Comparison of ENCODE assay signal across 8 cellular contexts in genomic region chr1:59142663-59143487, GRCh38.
DNase-seq lines count a peak whose midpoint lies in the region; ATAC-seq, FAIRE-seq and TF ChIP-seq lines count a peak whose summit lies in the region.

No MANE protein-coding gene starts in this region.

- peak overlapping the region; percentile 52; the same call in 1 of the 2 replicates for H3K27ac ChIP-seq in RWPE1

- TF ChIP-seq CTCF in RWPE1 (conservative IDR thresholded peaks at IDR 0.05; ENCODE audit: low read depth) (no peak), fibroblast of the aortic adventitia (IDR thresholded peaks at IDR 0.05; ENCODE audit: insufficient read depth, low read length) (no peak)

- no peak overlapping the region for H3K4me3 ChIP-seq in fibroblast of the aortic adventitia (ENCODE audit: low read depth, low read length)
- H3K4me3 ChIP-seq in skeletal muscle cell (ENCODE audit: low read depth, low read length), result no peak overlapping the region

- CTCF ChIA-PET in RWPE1 (lab: Yijun Ruan, JAX), result interaction anchor here (0.6 kb wide), 2 partner anchors 10 to 161 kb away, joined by 3 to 4 read pairs; no protein-coding TSS in a partner anchor

- DNase-seq in GM18507 (ENCODE audit: extremely low spot score, insufficient read length, low read depth) (no peak), RWPE1 (ENCODE audit: low spot score) (peak; percentile 94), fibroblast of the aortic adventitia (ENCODE audit: low read depth) (peak; percentile 98), skeletal muscle cell (ENCODE audit: low read depth) (peak; percentile 85), DMS153 treated with DMSO at 0.1 percent for 48 hours (lab: John Stamatoyannopoulos, UW; ENCODE audit: unreplicated experiment) (no peak), NCI-H345 (lab: John Stamatoyannopoulos, UW) (no peak)

- POLR2A ChIA-PET in RWPE1 (lab: Yijun Ruan, JAX; ENCODE audit: low non-redundant PET), result no interaction called here

- ATAC-seq in GM21367 (IDR thresholded peaks at IDR 0.05; ENCODE audit: unreplicated experiment) (no peak), HG03469 (IDR thresholded peaks at IDR 0.05; ENCODE audit: unreplicated experiment) (no peak)

- FAIRE-seq in GM18507 (lab: Jason Lieb, UNC), result peak; percentile 26

Comparison
In these comparisons a context has a peak if more than half of its experiments do, and no peak if none do; other contexts are left out.
1. DNase-seq: peak in RWPE1 (single experiment), fibroblast of the aortic adventitia (single experiment) and skeletal muscle cell (single experiment); none in GM18507 (single experiment), DMS153 treated with DMSO at 0.1 percent for 48 hours (single experiment) and NCI-H345 (single experiment).